Comparison of ENCODE assay signal across 2 cellular contexts in genomic region chr10:15483215-15483970, GRCh38.
TF ChIP-seq lines count a peak whose summit lies in the region.

No MANE protein-coding gene starts in this region.

TF ChIP-seq in SK-N-SH treated with all-trans-retinoic acid at 6 μM for 48 hours, 23 proteins besides CTCF, POLR2A, EP300 and RAD21 (continued from another document):
- TF ChIP-seq, protein P1, sequence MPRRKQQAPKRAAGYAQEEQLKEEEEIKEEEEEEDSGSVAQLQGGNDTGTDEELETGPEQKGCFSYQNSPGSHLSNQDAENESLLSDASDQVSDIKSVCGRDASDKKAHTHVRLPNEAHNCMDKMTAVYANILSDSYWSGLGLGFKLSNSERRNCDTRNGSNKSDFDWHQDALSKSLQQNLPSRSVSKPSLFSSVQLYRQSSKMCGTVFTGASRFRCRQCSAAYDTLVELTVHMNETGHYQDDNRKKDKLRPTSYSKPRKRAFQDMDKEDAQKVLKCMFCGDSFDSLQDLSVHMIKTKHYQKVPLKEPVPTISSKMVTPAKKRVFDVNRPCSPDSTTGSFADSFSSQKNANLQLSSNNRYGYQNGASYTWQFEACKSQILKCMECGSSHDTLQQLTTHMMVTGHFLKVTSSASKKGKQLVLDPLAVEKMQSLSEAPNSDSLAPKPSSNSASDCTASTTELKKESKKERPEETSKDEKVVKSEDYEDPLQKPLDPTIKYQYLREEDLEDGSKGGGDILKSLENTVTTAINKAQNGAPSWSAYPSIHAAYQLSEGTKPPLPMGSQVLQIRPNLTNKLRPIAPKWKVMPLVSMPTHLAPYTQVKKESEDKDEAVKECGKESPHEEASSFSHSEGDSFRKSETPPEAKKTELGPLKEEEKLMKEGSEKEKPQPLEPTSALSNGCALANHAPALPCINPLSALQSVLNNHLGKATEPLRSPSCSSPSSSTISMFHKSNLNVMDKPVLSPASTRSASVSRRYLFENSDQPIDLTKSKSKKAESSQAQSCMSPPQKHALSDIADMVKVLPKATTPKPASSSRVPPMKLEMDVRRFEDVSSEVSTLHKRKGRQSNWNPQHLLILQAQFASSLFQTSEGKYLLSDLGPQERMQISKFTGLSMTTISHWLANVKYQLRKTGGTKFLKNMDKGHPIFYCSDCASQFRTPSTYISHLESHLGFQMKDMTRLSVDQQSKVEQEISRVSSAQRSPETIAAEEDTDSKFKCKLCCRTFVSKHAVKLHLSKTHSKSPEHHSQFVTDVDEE (CRISPR knock-in tag; IDR thresholded peaks at IDR 0.05), result peak; percentile 40; the same call in 1 of the 2 replicates
- TF ChIP-seq ZNF565 (CRISPR knock-in tag; conservative IDR thresholded peaks at IDR 0.05; ENCODE audit: low read depth) (no peak), ZC3H10 (CRISPR knock-in tag; IDR thresholded peaks at IDR 0.05) (no peak), CSDC2 (CRISPR knock-in tag; IDR thresholded peaks at IDR 0.05) (no peak), ZFP30 (CRISPR knock-in tag; IDR thresholded peaks at IDR 0.05) (no peak)

TF ChIP-seq in GM23338, 12 proteins besides CTCF, POLR2A, EP300 and RAD21 (continued from another document):
- TF ChIP-seq ZNF462 (CRISPR knock-in tag; IDR thresholded peaks at IDR 0.05) (no peak), STAT1 (IDR thresholded peaks at IDR 0.05; ENCODE audit: unreplicated experiment) (no peak)
